Comparison of ENCODE assay signal across 1 cellular context in genomic region chr1:156571959-156572662, GRCh38.
A peak's percentile ranks its signal among the peaks of the same experiment; 100 is the strongest.
TF ChIP-seq lines count a peak whose summit lies in the region.

A gene with protein sequence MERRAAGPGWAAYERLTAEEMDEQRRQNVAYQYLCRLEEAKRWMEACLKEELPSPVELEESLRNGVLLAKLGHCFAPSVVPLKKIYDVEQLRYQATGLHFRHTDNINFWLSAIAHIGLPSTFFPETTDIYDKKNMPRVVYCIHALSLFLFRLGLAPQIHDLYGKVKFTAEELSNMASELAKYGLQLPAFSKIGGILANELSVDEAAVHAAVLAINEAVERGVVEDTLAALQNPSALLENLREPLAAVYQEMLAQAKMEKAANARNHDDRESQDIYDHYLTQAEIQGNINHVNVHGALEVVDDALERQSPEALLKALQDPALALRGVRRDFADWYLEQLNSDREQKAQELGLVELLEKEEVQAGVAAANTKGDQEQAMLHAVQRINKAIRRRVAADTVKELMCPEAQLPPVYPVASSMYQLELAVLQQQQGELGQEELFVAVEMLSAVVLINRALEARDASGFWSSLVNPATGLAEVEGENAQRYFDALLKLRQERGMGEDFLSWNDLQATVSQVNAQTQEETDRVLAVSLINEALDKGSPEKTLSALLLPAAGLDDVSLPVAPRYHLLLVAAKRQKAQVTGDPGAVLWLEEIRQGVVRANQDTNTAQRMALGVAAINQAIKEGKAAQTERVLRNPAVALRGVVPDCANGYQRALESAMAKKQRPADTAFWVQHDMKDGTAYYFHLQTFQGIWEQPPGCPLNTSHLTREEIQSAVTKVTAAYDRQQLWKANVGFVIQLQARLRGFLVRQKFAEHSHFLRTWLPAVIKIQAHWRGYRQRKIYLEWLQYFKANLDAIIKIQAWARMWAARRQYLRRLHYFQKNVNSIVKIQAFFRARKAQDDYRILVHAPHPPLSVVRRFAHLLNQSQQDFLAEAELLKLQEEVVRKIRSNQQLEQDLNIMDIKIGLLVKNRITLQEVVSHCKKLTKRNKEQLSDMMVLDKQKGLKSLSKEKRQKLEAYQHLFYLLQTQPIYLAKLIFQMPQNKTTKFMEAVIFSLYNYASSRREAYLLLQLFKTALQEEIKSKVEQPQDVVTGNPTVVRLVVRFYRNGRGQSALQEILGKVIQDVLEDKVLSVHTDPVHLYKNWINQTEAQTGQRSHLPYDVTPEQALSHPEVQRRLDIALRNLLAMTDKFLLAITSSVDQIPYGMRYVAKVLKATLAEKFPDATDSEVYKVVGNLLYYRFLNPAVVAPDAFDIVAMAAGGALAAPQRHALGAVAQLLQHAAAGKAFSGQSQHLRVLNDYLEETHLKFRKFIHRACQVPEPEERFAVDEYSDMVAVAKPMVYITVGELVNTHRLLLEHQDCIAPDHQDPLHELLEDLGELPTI (N-terminal part only) (minus strand): TSS chr1:156572565. CDS start chr1:156572529, 36 bp downstream.

TF ChIP-seq in HepG2, 621 proteins besides CTCF, POLR2A, EP300 and RAD21 (continued from another document and continues in another):
- TF ChIP-seq, protein P1, sequence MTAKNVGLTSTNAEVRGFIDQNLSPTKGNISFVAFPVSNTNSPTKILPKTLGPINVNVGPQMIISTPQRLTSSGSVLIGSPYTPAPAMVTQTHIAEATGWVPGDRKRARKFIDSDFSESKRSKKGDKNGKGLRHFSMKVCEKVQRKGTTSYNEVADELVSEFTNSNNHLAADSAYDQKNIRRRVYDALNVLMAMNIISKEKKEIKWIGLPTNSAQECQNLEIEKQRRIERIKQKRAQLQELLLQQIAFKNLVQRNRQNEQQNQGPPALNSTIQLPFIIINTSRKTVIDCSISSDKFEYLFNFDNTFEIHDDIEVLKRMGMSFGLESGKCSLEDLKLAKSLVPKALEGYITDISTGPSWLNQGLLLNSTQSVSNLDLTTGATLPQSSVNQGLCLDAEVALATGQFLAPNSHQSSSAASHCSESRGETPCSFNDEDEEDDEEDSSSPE (CRISPR knock-in tag; IDR thresholded peaks at IDR 0.05): peak; percentile 100
- TF ChIP-seq, protein P2, sequence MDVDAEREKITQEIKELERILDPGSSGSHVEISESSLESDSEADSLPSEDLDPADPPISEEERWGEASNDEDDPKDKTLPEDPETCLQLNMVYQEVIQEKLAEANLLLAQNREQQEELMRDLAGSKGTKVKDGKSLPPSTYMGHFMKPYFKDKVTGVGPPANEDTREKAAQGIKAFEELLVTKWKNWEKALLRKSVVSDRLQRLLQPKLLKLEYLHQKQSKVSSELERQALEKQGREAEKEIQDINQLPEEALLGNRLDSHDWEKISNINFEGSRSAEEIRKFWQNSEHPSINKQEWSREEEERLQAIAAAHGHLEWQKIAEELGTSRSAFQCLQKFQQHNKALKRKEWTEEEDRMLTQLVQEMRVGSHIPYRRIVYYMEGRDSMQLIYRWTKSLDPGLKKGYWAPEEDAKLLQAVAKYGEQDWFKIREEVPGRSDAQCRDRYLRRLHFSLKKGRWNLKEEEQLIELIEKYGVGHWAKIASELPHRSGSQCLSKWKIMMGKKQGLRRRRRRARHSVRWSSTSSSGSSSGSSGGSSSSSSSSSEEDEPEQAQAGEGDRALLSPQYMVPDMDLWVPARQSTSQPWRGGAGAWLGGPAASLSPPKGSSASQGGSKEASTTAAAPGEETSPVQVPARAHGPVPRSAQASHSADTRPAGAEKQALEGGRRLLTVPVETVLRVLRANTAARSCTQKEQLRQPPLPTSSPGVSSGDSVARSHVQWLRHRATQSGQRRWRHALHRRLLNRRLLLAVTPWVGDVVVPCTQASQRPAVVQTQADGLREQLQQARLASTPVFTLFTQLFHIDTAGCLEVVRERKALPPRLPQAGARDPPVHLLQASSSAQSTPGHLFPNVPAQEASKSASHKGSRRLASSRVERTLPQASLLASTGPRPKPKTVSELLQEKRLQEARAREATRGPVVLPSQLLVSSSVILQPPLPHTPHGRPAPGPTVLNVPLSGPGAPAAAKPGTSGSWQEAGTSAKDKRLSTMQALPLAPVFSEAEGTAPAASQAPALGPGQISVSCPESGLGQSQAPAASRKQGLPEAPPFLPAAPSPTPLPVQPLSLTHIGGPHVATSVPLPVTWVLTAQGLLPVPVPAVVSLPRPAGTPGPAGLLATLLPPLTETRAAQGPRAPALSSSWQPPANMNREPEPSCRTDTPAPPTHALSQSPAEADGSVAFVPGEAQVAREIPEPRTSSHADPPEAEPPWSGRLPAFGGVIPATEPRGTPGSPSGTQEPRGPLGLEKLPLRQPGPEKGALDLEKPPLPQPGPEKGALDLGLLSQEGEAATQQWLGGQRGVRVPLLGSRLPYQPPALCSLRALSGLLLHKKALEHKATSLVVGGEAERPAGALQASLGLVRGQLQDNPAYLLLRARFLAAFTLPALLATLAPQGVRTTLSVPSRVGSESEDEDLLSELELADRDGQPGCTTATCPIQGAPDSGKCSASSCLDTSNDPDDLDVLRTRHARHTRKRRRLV (CRISPR knock-in tag; IDR thresholded peaks at IDR 0.05): peak; percentile 58; the same call in 1 of the 2 replicates
- TF ChIP-seq ZNF263 (CRISPR knock-in tag; IDR thresholded peaks at IDR 0.05) (0 out of 2 replicates have a peak, but pooled peaks have one; percentile 18), THAP11 (CRISPR knock-in tag; IDR thresholded peaks at IDR 0.05) (peak; percentile 100), SPEN (CRISPR knock-in tag; IDR thresholded peaks at IDR 0.05; ENCODE audit: low read depth) (peak; percentile 49; the same call in 1 of the 2 replicates), ZNF501 (CRISPR knock-in tag; IDR thresholded peaks at IDR 0.05) (peak; percentile 87; the same call in 1 of the 2 replicates), ZNF280B (CRISPR knock-in tag; IDR thresholded peaks at IDR 0.05; ENCODE audit: borderline replicate concordance) (0 out of 2 replicates have a peak, but pooled peaks have one; percentile 50), ZNF142 (CRISPR knock-in tag; IDR thresholded peaks at IDR 0.05) (peak; percentile 49; the same call in 1 of the 2 replicates), ARID5B (CRISPR knock-in tag; IDR thresholded peaks at IDR 0.05) (peak; percentile 22; the same call in 1 of the 2 replicates), PAWR (CRISPR knock-in tag; IDR thresholded peaks at IDR 0.05; ENCODE audit: borderline replicate concordance) (no peak), ONECUT2 (CRISPR knock-in tag; IDR thresholded peaks at IDR 0.05) (no peak), CENPT (CRISPR knock-in tag; IDR thresholded peaks at IDR 0.05; ENCODE audit: low read depth) (0 out of 2 replicates have a peak, but pooled peaks have one; percentile 78), ELF1 (CRISPR knock-in tag; IDR thresholded peaks at IDR 0.05) (peak; percentile 94), MED13 (CRISPR knock-in tag; IDR thresholded peaks at IDR 0.05) (no peak; the same call in 1 of the 2 replicates)
- TF ChIP-seq, protein P3, sequence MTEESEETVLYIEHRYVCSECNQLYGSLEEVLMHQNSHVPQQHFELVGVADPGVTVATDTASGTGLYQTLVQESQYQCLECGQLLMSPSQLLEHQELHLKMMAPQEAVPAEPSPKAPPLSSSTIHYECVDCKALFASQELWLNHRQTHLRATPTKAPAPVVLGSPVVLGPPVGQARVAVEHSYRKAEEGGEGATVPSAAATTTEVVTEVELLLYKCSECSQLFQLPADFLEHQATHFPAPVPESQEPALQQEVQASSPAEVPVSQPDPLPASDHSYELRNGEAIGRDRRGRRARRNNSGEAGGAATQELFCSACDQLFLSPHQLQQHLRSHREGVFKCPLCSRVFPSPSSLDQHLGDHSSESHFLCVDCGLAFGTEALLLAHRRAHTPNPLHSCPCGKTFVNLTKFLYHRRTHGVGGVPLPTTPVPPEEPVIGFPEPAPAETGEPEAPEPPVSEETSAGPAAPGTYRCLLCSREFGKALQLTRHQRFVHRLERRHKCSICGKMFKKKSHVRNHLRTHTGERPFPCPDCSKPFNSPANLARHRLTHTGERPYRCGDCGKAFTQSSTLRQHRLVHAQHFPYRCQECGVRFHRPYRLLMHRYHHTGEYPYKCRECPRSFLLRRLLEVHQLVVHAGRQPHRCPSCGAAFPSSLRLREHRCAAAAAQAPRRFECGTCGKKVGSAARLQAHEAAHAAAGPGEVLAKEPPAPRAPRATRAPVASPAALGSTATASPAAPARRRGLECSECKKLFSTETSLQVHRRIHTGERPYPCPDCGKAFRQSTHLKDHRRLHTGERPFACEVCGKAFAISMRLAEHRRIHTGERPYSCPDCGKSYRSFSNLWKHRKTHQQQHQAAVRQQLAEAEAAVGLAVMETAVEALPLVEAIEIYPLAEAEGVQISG (CRISPR knock-in tag; IDR thresholded peaks at IDR 0.05): peak; percentile 97
- TF ChIP-seq, protein P4, sequence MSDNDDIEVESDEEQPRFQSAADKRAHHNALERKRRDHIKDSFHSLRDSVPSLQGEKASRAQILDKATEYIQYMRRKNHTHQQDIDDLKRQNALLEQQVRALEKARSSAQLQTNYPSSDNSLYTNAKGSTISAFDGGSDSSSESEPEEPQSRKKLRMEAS (IDR thresholded peaks at IDR 0.05): peak; percentile 79
- TF ChIP-seq, protein P5, sequence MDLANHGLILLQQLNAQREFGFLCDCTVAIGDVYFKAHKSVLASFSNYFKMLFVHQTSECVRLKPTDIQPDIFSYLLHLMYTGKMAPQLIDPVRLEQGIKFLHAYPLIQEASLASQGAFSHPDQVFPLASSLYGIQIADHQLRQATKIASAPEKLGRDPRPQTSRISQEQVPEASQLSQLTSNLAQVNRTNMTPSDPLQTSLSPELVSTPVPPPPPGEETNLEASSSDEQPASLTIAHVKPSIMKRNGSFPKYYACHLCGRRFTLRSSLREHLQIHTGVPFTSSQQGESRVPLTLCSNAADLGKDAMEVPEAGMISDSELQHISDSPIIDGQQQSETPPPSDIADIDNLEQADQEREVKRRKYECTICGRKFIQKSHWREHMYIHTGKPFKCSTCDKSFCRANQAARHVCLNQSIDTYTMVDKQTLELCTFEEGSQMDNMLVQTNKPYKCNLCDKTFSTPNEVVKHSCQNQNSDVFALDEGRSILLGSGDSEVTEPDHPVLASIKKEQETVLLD (CRISPR knock-in tag; IDR thresholded peaks at IDR 0.05; ENCODE audit: low read depth): no peak
